8 cellular contexts compared by ENCODE assay signal in the genomic region with DNA sequence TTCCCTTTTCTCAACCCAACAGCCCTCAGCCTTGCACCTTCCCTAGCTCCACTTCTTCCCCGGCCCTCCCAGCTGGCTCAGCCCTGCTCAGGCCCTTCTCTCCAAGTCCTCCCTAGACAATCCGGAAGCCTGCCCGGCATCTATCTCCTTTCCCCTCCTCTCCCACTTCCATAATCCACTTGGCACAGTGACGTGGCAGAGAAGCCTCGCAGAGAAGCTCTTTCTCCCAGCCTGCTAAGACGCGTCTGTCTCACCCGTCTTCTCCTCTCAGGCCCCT. TPM values are rescaled to one million over a fixed set of nuclear protein-coding genes. Genes with fewer than 3 reads are reported as not detected.
DNase-seq lines count a peak whose midpoint lies in the region; ATAC-seq and TF ChIP-seq lines count a peak whose summit lies in the region.

No MANE protein-coding gene starts in this region.

- H3K27me3 ChIP-seq in neuron (ENCODE audit: insufficient read depth, low read length), result no peaks in the 10 kb centered on the region

- no peak overlapping the region for H2AFZ ChIP-seq in neuron (ENCODE audit: low read depth, low read length)

- CTCF ChIA-PET in activated CD4-positive, alpha-beta memory T cell treated with anti-CD3 and anti-CD28 coated beads for 36 hours (lab: Charles Lee), result no interaction called here

- peak overlapping the region; percentile 94 for H3K4me3 ChIP-seq in fibroblast of the aortic adventitia (ENCODE audit: low read depth, low read length)
- peak overlapping the region; percentile 70 for H3K4me3 ChIP-seq in neuron (ENCODE audit: low read length)

- H3K4me3 Mint-ChIP-seq in IgD-negative memory B cell, result peak overlapping the region; percentile 80 to 94 (median 86)
- H3K4me3 Mint-ChIP-seq in activated CD4-positive, alpha-beta memory T cell treated with anti-CD3 and anti-CD28 coated beads for 36 hours, result peak overlapping the region; percentile 82

- TF ChIP-seq CTCF in fibroblast of the aortic adventitia (IDR thresholded peaks at IDR 0.05; ENCODE audit: insufficient read depth, low read length), result no peak

- POLR2A ChIA-PET in activated CD4-positive, alpha-beta memory T cell treated with anti-CD3 and anti-CD28 coated beads for 36 hours (lab: Charles Lee), result interaction anchor here (1.1 to 2.5 kb wide), 2 partner anchors 15 to 208 kb away, joined by 3 to 14 read pairs; partner anchors contain the start of gene HDGFL2

- no peaks in the 10 kb centered on the region for H3K9me3 ChIP-seq in neuron (ENCODE audit: low read length)

- no peaks in the 10 kb centered on the region for H3K27me3 Mint-ChIP-seq in IgD-negative memory B cell
- no peaks in the 10 kb centered on the region for H3K27me3 Mint-ChIP-seq in activated CD4-positive, alpha-beta memory T cell treated with anti-CD3 and anti-CD28 coated beads for 36 hours

- peaks cover 0 to 10% (median 7%) of the 10 kb centered on the region in 3 donors for H3K4me1 Mint-ChIP-seq in IgD-negative memory B cell
- peaks cover 19% of the 10 kb centered on the region for H3K4me1 Mint-ChIP-seq in activated CD4-positive, alpha-beta memory T cell treated with anti-CD3 and anti-CD28 coated beads for 36 hours (ENCODE audit: low read depth)

- DNase-seq in Caki2 (ENCODE audit: low read depth), result peak; percentile 66
- no peak for DNase-seq in activated CD4-positive, alpha-beta memory T cell treated with anti-CD3 and anti-CD28 coated beads for 36 hours
- peak; percentile 68 for DNase-seq in fibroblast of the aortic adventitia (ENCODE audit: low read depth)
- DNase-seq in posterior vena cava (ENCODE audit: low spot score), result no peak
- no peak for DNase-seq in activated gamma-delta T cell treated with Interleukin-2 at 50 U/mL for 16 hours

- H3K27ac Mint-ChIP-seq in IgD-negative memory B cell, result peak overlapping the region; percentile 66 to 97 (median 93)
- peak overlapping the region; percentile 81 for H3K27ac Mint-ChIP-seq in activated CD4-positive, alpha-beta memory T cell treated with anti-CD3 and anti-CD28 coated beads for 36 hours

- in situ Hi-C loops in Caki2 (cut with HindIII; ENCODE audit: low pct_unique_long_range_greater_than_20kb, low sequenced_read_pairs), result no loop called here

- ATAC-seq in HG03108 (IDR thresholded peaks at IDR 0.05; ENCODE audit: unreplicated experiment), result no peak

- no peaks in the 10 kb centered on the region for H3K36me3 Mint-ChIP-seq in IgD-negative memory B cell
- H3K36me3 Mint-ChIP-seq in activated CD4-positive, alpha-beta memory T cell treated with anti-CD3 and anti-CD28 coated beads for 36 hours, result peaks cover 4% of the 10 kb centered on the region

- H3K4me1 ChIP-seq in neuron (ENCODE audit: insufficient read depth, low read length), result peaks cover 20% of the 10 kb centered on the region

- intact Hi-C loops in activated CD4-positive, alpha-beta memory T cell treated with anti-CD3 and anti-CD28 coated beads for 36 hours (cut with micrococcal nuclease), result no loop called here
- intact Hi-C loops in posterior vena cava (cut with DNase I), result no loop called here

- H3K36me3 ChIP-seq in neuron (ENCODE audit: insufficient read depth, low read length), result peaks cover 20% of the 10 kb centered on the region

- H3K9me3 Mint-ChIP-seq in IgD-negative memory B cell, result no peaks in the 10 kb centered on the region
- H3K9me3 Mint-ChIP-seq in activated CD4-positive, alpha-beta memory T cell treated with anti-CD3 and anti-CD28 coated beads for 36 hours, result no peaks in the 10 kb centered on the region

RNA-seq across cellular contexts. Expression of gene UBXN6, which starts 1.1 kb away (rescaled TPM):
- 185 and 223 TPM in 2 replicates for total RNA-seq in Caki2 (2014; rRNA removed; shearing (Covaris generic); ENCODE audit: low replicate concordance)
- polyA plus RNA-seq in IgD-negative memory B cell, result 7.0 TPM
- 10 to 100 TPM; 36.2 to 37.1 TPM for total RNA-seq in activated CD4-positive, alpha-beta memory T cell treated with anti-CD3 and anti-CD28 coated beads for 36 hours
- total RNA-seq in fibroblast of the aortic adventitia (ENCODE audit: low replicate concordance) (87.9 and 126 TPM in 2 replicates), posterior vena cava (10 to 100 TPM; 85.1 to 85.5 TPM)

RNA-seq across cellular contexts. Expression of gene HDGFL2, which starts 15.6 kb away (rescaled TPM):
- 68.4 and 71.6 TPM in 2 replicates for total RNA-seq in Caki2 (2014; rRNA removed; shearing (Covaris generic); ENCODE audit: low replicate concordance)
- polyA plus RNA-seq in IgD-negative memory B cell, result 31.9 TPM
- total RNA-seq in activated CD4-positive, alpha-beta memory T cell treated with anti-CD3 and anti-CD28 coated beads for 36 hours, result 10 to 100 TPM; 46.0 to 47.7 TPM
- total RNA-seq in fibroblast of the aortic adventitia (ENCODE audit: low replicate concordance) (41.0 and 69.4 TPM in 2 replicates), posterior vena cava (10 to 100 TPM; 24.6 to 28.1 TPM)

RNA-seq across cellular contexts. Expression of gene CHAF1A, which starts 54.1 kb away (rescaled TPM):
- 45.4 and 61.0 TPM in 2 replicates for total RNA-seq in Caki2 (2014; rRNA removed; shearing (Covaris generic); ENCODE audit: low replicate concordance)
- polyA plus RNA-seq in IgD-negative memory B cell, result 6.9 TPM
- 10 to 100 TPM; 61.6 to 63.5 TPM for total RNA-seq in activated CD4-positive, alpha-beta memory T cell treated with anti-CD3 and anti-CD28 coated beads for 36 hours
- total RNA-seq in fibroblast of the aortic adventitia (ENCODE audit: low replicate concordance), result 8.6 and 25.8 TPM in 2 replicates
- total RNA-seq in posterior vena cava, result 1 to 10 TPM; 6.0 to 9.5 TPM

RNA-seq across cellular contexts. Expression of gene SH3GL1, which starts 56.2 kb away (rescaled TPM):
- 77.0 and 103 TPM in 2 replicates for total RNA-seq in Caki2 (2014; rRNA removed; shearing (Covaris generic); ENCODE audit: low replicate concordance)
- 23.7 TPM for polyA plus RNA-seq in IgD-negative memory B cell
- 10 to 100 TPM; 38.1 to 42.0 TPM for total RNA-seq in activated CD4-positive, alpha-beta memory T cell treated with anti-CD3 and anti-CD28 coated beads for 36 hours
- total RNA-seq in fibroblast of the aortic adventitia (ENCODE audit: low replicate concordance) (49.1 and 97.2 TPM in 2 replicates), posterior vena cava (10 to 100 TPM; 77.5 to 88.8 TPM)

Comparison
In these comparisons a context has a peak if more than half of its experiments do, and no peak if none do; other contexts are left out.
1. DNase-seq: peak in Caki2 (single experiment) and fibroblast of the aortic adventitia (single experiment); none in activated CD4-positive, alpha-beta memory T cell treated with anti-CD3 and anti-CD28 coated beads for 36 hours (single experiment), posterior vena cava (single experiment) and activated gamma-delta T cell treated with Interleukin-2 at 50 U/mL for 16 hours (single experiment).